ENCODE assay signal across 7 cellular contexts in genomic region chr16:51713502-51713901, GRCh38.
"Had no signal": no experiment of that assay in that cellular context is flagged by ENCODE, and none has a peak within 500 bp of the region (broad histone marks: within the 10 kb centered on the region; RNA-seq: fewer than 3 reads in every experiment).

No MANE protein-coding gene starts in this region.

- ATAC-seq: K562 had no signal

- H3K27ac ChIP-seq: HL-60, KMS-11 had no signal

- H3K4me3 ChIP-seq: K562 had no signal

- FAIRE-seq: HTR-8/SVneo, K562 had no signal

- H3K9ac ChIP-seq: KMS-11 had no signal

- H3K4me2 ChIP-seq: KMS-11 had no signal

- DNase-seq: IMR-90, KBM-7, KG1 had no signal
